ENCODE assay signal across 24 cellular contexts in the genomic region with DNA sequence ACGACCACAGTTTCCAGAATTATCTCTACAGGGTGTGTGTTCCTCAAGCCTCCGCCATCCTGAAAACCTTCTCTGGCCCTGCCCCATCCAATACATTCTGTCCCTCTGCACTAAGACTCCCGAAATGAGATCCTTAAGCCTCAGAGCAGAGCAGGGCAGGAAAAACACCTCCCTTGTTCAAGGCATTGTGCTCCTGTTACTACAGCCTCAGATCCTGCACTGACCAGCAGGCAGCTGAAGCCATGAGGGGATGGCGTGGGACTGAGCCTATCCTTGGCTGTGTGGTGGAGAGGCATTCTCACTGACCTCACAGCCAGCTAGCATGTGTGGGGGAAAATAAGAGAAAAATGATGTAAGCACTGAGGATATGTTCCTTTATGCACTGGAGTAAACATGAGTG.
"Had no signal": no experiment of that assay in that cellular context is flagged by ENCODE, and none has a peak within 500 bp of the region (broad histone marks: within the 10 kb centered on the region; RNA-seq: fewer than 3 reads in every experiment).

No MANE protein-coding gene starts in this region.

- H3K9ac ChIP-seq: parathyroid adenoma had no signal

- H3K79me2 ChIP-seq: parathyroid adenoma had no signal

- ATAC-seq: activated CD4-positive, CD25-positive, alpha-beta regulatory T cell treated with anti-CD3 and anti-CD28 coated beads, Interleukin-2, amount 50 U/mL, for 24 hours; lower lobe of right lung; right cardiac atrium had no signal

- H3K4me1 Mint-ChIP-seq: activated naive CD4-positive, alpha-beta T cell treated with anti-CD3 and anti-CD28 coated beads, Interleukin-2, amount 50 U/mL, for 24 hours had no signal

- H3K27ac ChIP-seq: foreskin keratinocyte, lower lobe of right lung, parathyroid adenoma, spleen, transverse colon, WERI-Rb-1 had no signal

- H3K27ac Mint-ChIP-seq: activated naive CD4-positive, alpha-beta T cell treated with anti-CD3 and anti-CD28 coated beads, Interleukin-2, amount 50 U/mL, for 24 hours; activated T-cell treated with anti-CD3 and anti-CD28 coated beads, Interleukin-2, amount 50 U/mL, for 24 hours; nephron progenitor cell; T-helper 1 cell treated with Interleukin-12 subunit alpha and Interleukin-12 subunit beta and Interleukin-4 antibody, amounts not matched to agents 30 μg/mL and 1 μg/mL, for 36 hours had no signal

- H3K4me3 ChIP-seq: lower lobe of right lung, spleen, transverse colon had no signal

- H3K9me3 Mint-ChIP-seq: activated naive CD4-positive, alpha-beta T cell treated with anti-CD3 and anti-CD28 coated beads, Interleukin-2, amount 50 U/mL, for 24 hours; activated T-cell treated with anti-CD3 and anti-CD28 coated beads, Interleukin-2, amount 50 U/mL, for 24 hours; T-helper 1 cell treated with Interleukin-12 subunit alpha and Interleukin-12 subunit beta and Interleukin-4 antibody, amounts not matched to agents 30 μg/mL and 1 μg/mL, for 36 hours had no signal

- H3K27me3 ChIP-seq: foreskin keratinocyte, spleen, transverse colon had no signal

- H3K4me1 ChIP-seq: foreskin keratinocyte, lower lobe of right lung, parathyroid adenoma, transverse colon had no signal

- H3K36me3 ChIP-seq: lower lobe of right lung, spleen, transverse colon, WERI-Rb-1 had no signal

- DNase-seq: activated CD4-positive, alpha-beta T cell treated with anti-CD3 and anti-CD28 coated beads for 48 hours; activated CD4-positive, alpha-beta T cell treated with anti-CD3 and anti-CD28 coated beads, Interleukin-2, amount 50 U/mL, for 48 hours; activated CD8-positive, alpha-beta memory T cell treated with anti-CD3 and anti-CD28 coated beads, Interleukin-2, amount 50 U/mL, for 48 hours; activated T-cell treated with anti-CD3 and anti-CD28 coated beads, Interleukin-2, amount 50 U/mL, for 24 hours; anterior cingulate cortex; cerebellar nuclear complex; cortex of kidney; kidney glomerular epithelial cell; lower lobe of right lung; mesenchymal stem cell; nephron progenitor cell; nucleus accumbens; spleen; stimulated activated naive CD4-positive, alpha-beta T cell; SW 1271; T-helper 9 cell; transverse colon; WERI-Rb-1 had no signal

- H3K9me3 ChIP-seq: lower lobe of right lung, spleen, transverse colon had no signal

- H3K27me3 Mint-ChIP-seq: activated T-cell treated with anti-CD3 and anti-CD28 coated beads, Interleukin-2, amount 50 U/mL, for 24 hours had no signal

- H3K4me3 Mint-ChIP-seq: activated naive CD4-positive, alpha-beta T cell treated with anti-CD3 and anti-CD28 coated beads, Interleukin-2, amount 50 U/mL, for 24 hours; activated T-cell treated with anti-CD3 and anti-CD28 coated beads, Interleukin-2, amount 50 U/mL, for 24 hours; nephron progenitor cell; T-helper 1 cell treated with Interleukin-12 subunit alpha and Interleukin-12 subunit beta and Interleukin-4 antibody, amounts not matched to agents 30 μg/mL and 1 μg/mL, for 36 hours had no signal

- H2AFZ ChIP-seq: parathyroid adenoma had no signal

- H3K36me3 Mint-ChIP-seq: activated naive CD4-positive, alpha-beta T cell treated with anti-CD3 and anti-CD28 coated beads, Interleukin-2, amount 50 U/mL, for 24 hours had no signal
